ENCODE assay signal across 9 cellular contexts in the genomic region with DNA sequence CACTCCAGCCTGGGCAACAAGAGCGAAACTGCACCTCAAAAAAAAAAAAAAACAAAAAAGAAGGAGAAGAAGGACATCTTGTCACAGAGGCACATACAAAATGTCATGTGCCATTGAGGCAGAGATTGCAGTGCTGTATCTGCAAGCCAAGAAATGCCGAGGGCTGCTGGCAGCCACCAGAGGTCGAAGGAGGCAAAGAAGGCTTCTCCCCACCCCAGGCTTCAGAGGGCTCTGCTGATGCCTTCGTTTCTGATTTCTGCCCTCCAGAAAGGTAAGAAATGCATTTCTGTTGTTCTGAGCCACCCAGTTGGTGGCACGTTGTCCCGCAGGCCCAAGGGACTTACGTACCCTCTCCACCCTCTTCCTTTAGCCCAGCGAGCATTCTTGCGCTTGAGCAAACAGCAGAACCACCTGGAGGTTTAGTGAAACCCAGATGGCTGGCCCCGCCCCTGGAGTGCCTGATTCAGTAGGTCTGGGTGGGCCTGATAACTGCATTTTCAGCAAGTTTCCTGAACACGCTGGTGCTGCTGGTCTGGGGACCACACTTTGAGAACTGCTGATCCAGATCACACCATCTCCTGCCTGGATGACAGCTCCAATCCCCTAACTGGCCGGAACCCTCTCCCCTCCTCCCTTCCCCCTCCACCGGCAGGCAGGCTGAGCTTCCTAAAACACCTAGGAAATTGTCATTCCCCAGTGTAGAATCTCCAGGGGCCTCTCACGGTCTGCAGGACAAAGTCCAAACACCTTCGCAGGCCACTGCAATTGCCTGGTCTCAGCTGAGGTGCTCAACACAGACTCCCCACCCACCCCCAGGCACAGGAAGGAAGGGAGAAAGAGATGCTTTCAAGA. TPM values are rescaled to one million over a fixed set of nuclear protein-coding genes. Genes with fewer than 3 reads are reported as not detected.
DNase-seq lines count a peak whose midpoint lies in the region; ATAC-seq and TF ChIP-seq lines count a peak whose summit lies in the region.
"Had no signal": no experiment of that assay in that cellular context is flagged by ENCODE, and none has a peak within 500 bp of the region (broad histone marks: within the 10 kb centered on the region; RNA-seq: fewer than 3 reads in every experiment).

No MANE protein-coding gene starts in this region.

- H3K9me3 Mint-ChIP-seq in nephron (no peaks in the 10 kb centered on the region), mesothelial cell of epicardium (no peaks in the 10 kb centered on the region)

- H3K4me3 Mint-ChIP-seq in nephron (no peak overlapping the region), mesothelial cell of epicardium (no peak overlapping the region)

- DNase-seq in NCI-H1694 treated with DMSO at 0.1 percent for 48 hours (lab: John Stamatoyannopoulos, UW): peak; percentile 16
- no peak for DNase-seq in NCI-H1694 (lab: John Stamatoyannopoulos, UW)
- peak; percentile 63 for DNase-seq in NCI-H510A (lab: John Stamatoyannopoulos, UW)
- DNase-seq in DMS79 treated with DMSO at 0.1 percent for 48 hours (lab: John Stamatoyannopoulos, UW): no peak
- no peak for DNase-seq in mesothelial cell of epicardium (ENCODE audit: low spot score in 2 of 2, unreplicated experiment in 2 of 2)
- no peak for DNase-seq in NCI-H2227 (lab: John Stamatoyannopoulos, UW; ENCODE audit: unreplicated experiment)
- DNase-seq: heart right ventricle had no signal

- H3K27me3 Mint-ChIP-seq in nephron (ENCODE audit: low read depth) (no peaks in the 10 kb centered on the region), mesothelial cell of epicardium (ENCODE audit: low read depth) (no peaks in the 10 kb centered on the region)

- H3K4me1 Mint-ChIP-seq in nephron (peaks cover 19% of the 10 kb centered on the region), mesothelial cell of epicardium (peaks cover 12% of the 10 kb centered on the region)

- no peak for TF ChIP-seq CTCF in nephron (IDR thresholded peaks at IDR 0.05; ENCODE audit: unreplicated experiment in 3 of 3)
- TF ChIP-seq CTCF in mesothelial cell of epicardium (IDR thresholded peaks at IDR 0.05; ENCODE audit: unreplicated experiment): no peak

- H3K27ac Mint-ChIP-seq in nephron (peak overlapping the region; percentile 69 to 90 (median 88)), mesothelial cell of epicardium (no peak overlapping the region)

- peak; percentile 89 for ATAC-seq in HG02798 (IDR thresholded peaks at IDR 0.05; ENCODE audit: poor library complexity, unreplicated experiment)

- H3K36me3 Mint-ChIP-seq in nephron (ENCODE audit: low read depth): no peaks in the 10 kb centered on the region
- no peaks in the 10 kb centered on the region for H3K36me3 Mint-ChIP-seq in mesothelial cell of epicardium

RNA-seq across cellular contexts. Expression of gene SCARB1, which starts 21.1 kb away (rescaled TPM):
- total RNA-seq in mesothelial cell of epicardium: 40.2 to 43.3 TPM (median 40.4 TPM) in 3 replicates

RNA-seq across cellular contexts. Expression of gene UBC, which starts 29.6 kb away (rescaled TPM):
- 718 to 741 TPM (median 720 TPM) in 3 replicates for total RNA-seq in mesothelial cell of epicardium

Comparison
In these comparisons a context has a peak if more than half of its experiments do, and no peak if none do; other contexts are left out.
1. DNase-seq: peak in NCI-H1694 treated with DMSO at 0.1 percent for 48 hours (single experiment) and NCI-H510A (single experiment); none in NCI-H1694 (single experiment), DMS79 treated with DMSO at 0.1 percent for 48 hours (single experiment), mesothelial cell of epicardium (0 of 2) and NCI-H2227 (single experiment).